27 cellular contexts compared by ENCODE assay signal in genomic region chr6:83424392-83425018, GRCh38.
"Had no signal": no experiment of that assay in that cellular context is flagged by ENCODE, and none has a peak within 500 bp of the region (broad histone marks: within the 10 kb centered on the region; RNA-seq: fewer than 3 reads in every experiment).

No MANE protein-coding gene starts in this region.

- H3K27ac Mint-ChIP-seq: dendritic cell treated with granulocyte-macrophage colony-stimulating factor and Interleukin-4, amounts not matched to agents 40 ng/mL and 50 ng/mL, for 4 days; effector memory CD8-positive, alpha-beta T cell; endodermal cell had no signal

- H3K4me3 ChIP-seq: colonic mucosa, coronary artery, dorsolateral prefrontal cortex, esophagus muscularis mucosa, esophagus squamous epithelium, gastrocnemius medialis, gastroesophageal sphincter, heart left ventricle, heart right ventricle had no signal

- H3K4me1 ChIP-seq: colonic mucosa had no signal

- H3K27me3 ChIP-seq: colonic mucosa, dorsolateral prefrontal cortex, esophagus muscularis mucosa, esophagus squamous epithelium, foreskin keratinocyte, gastrocnemius medialis, gastroesophageal sphincter, heart left ventricle, heart right ventricle had no signal

- DNase-seq: colonic mucosa; cortex of kidney; dermis blood vessel endothelial cell; dorsolateral prefrontal cortex; effector CD4-positive, alpha-beta T cell; effector CD8-positive, alpha-beta T cell; effector memory CD4-positive, alpha-beta T cell; effector memory CD8-positive, alpha-beta T cell; endodermal cell; erythroblast; esophagus squamous epithelium; foreskin fibroblast; foreskin keratinocyte; foreskin melanocyte; gastrocnemius medialis; glutamatergic neuron; head of caudate nucleus; heart left ventricle; heart right ventricle had no signal

- H3K36me3 ChIP-seq: colonic mucosa, esophagus muscularis mucosa, heart left ventricle had no signal

- ATAC-seq: effector memory CD8-positive, alpha-beta T cell; esophagus mucosa; foreskin keratinocyte; gastrocnemius medialis; gastroesophageal sphincter; heart left ventricle; heart right ventricle had no signal

- H3K9me3 ChIP-seq: colonic mucosa had no signal

- H3K4me3 Mint-ChIP-seq: dendritic cell treated with granulocyte-macrophage colony-stimulating factor and Interleukin-4, amounts not matched to agents 40 ng/mL and 50 ng/mL, for 4 days; effector memory CD8-positive, alpha-beta T cell; endodermal cell had no signal

- FAIRE-seq: colon, endothelial cell of umbilical vein had no signal

- H3K27ac ChIP-seq: colonic mucosa, coronary artery, dorsolateral prefrontal cortex, epithelial cell of prostate, esophagus muscularis mucosa, esophagus squamous epithelium, foreskin keratinocyte, gastrocnemius medialis, gastroesophageal sphincter, heart left ventricle, heart right ventricle had no signal
